Comparison of ENCODE assay signal across 7 cellular contexts in genomic region chr1:145156891-145157610, GRCh38.
A peak's percentile ranks its signal among the peaks of the same experiment; 100 is the strongest.
DNase-seq lines count a peak whose midpoint lies in the region; ATAC-seq and TF ChIP-seq lines count a peak whose summit lies in the region.
"Not testable (repeated sequence)": the region's sequence is repeated elsewhere in the genome, so short reads cannot be mapped to it uniquely, and the experiment has no call there.

No MANE protein-coding gene starts in this region.

- H3K36me3 Mint-ChIP-seq in activated T-helper 17 cell treated with anti-CD3 and anti-CD28 coated beads, Interleukin-2, amount 50 U/mL, for 72 hours (ENCODE audit: low read depth); endothelial cell (ENCODE audit: low read depth, unreplicated experiment): not testable (repeated sequence)

- H3K27me3 Mint-ChIP-seq in activated T-helper 17 cell treated with anti-CD3 and anti-CD28 coated beads, Interleukin-2, amount 50 U/mL, for 72 hours; endothelial cell (ENCODE audit: unreplicated experiment): not testable (repeated sequence)

- intact Hi-C loops in sciatic nerve (cut with DNase I) = not testable (repeated sequence)

- peak overlapping the region; percentile 39 for H3K4me3 Mint-ChIP-seq in activated T-helper 17 cell treated with anti-CD3 and anti-CD28 coated beads, Interleukin-2, amount 50 U/mL, for 72 hours
- peak overlapping the region; percentile 88 for H3K4me3 Mint-ChIP-seq in endothelial cell (ENCODE audit: unreplicated experiment)

- DNase-seq in Kasumi-1 (lab: John Stamatoyannopoulos, UW) (peak; percentile 31 to 44), SK-MEL-5 (ENCODE audit: low read depth, low spot score) (peak; percentile 80), endothelial cell (ENCODE audit: low spot score) (peak; percentile 49)
- DNase-seq in kidney epithelial cell (ENCODE audit: low read depth); sciatic nerve (ENCODE audit: low spot score): not testable (repeated sequence)

- TF ChIP-seq CTCF in endothelial cell (IDR thresholded peaks at IDR 0.05; ENCODE audit: unreplicated experiment); kidney epithelial cell (IDR thresholded peaks at IDR 0.05; ENCODE audit: insufficient read depth, low read length, poor library complexity, severe bottlenecking): not testable (repeated sequence)

- H3K27ac Mint-ChIP-seq in activated T-helper 17 cell treated with anti-CD3 and anti-CD28 coated beads, Interleukin-2, amount 50 U/mL, for 72 hours = peak overlapping the region; percentile 88
- H3K27ac Mint-ChIP-seq in endothelial cell (ENCODE audit: unreplicated experiment) = peak overlapping the region; percentile 93

- not testable (repeated sequence) for H3K36me3 ChIP-seq in kidney epithelial cell (ENCODE audit: control insufficient read depth, insufficient read depth, low read length)

- in situ Hi-C loops in SK-MEL-5 (cut with HindIII; ENCODE audit: low pct_unique_long_range_greater_than_20kb, low sequenced_read_pairs) = not testable (repeated sequence)

- H3K9me3 Mint-ChIP-seq in activated T-helper 17 cell treated with anti-CD3 and anti-CD28 coated beads, Interleukin-2, amount 50 U/mL, for 72 hours; endothelial cell (ENCODE audit: unreplicated experiment): not testable (repeated sequence)

- H3K4me1 Mint-ChIP-seq in activated T-helper 17 cell treated with anti-CD3 and anti-CD28 coated beads, Interleukin-2, amount 50 U/mL, for 72 hours; endothelial cell (ENCODE audit: unreplicated experiment): not testable (repeated sequence)

- H3K27me3 ChIP-seq in kidney epithelial cell (ENCODE audit: control insufficient read depth, insufficient read depth, low read length) = not testable (repeated sequence)

- ATAC-seq in GM18517 (IDR thresholded peaks at IDR 0.05; ENCODE audit: unreplicated experiment) (peak; percentile 55), sciatic nerve (peak; percentile 80)
- ATAC-seq in activated T-helper 17 cell treated with anti-CD3 and anti-CD28 coated beads, Interleukin-2, amount 50 U/mL, for 72 hours (replicated peaks) = not testable (repeated sequence)

- H3K4me3 ChIP-seq in kidney epithelial cell (ENCODE audit: low read depth, low read length) = peak overlapping the region; percentile 7
